In genomic region chrX:23373129-23373804, GRCh38 we compare ENCODE assay signal across 16 cellular contexts. TPM values are rescaled to one million over a fixed set of nuclear protein-coding genes. Genes with fewer than 3 reads are reported as not detected.
DNase-seq lines count a peak whose midpoint lies in the region; ATAC-seq, FAIRE-seq and TF ChIP-seq lines count a peak whose summit lies in the region.
"Had no signal": no experiment of that assay in that cellular context is flagged by ENCODE, and none has a peak within 500 bp of the region (broad histone marks: within the 10 kb centered on the region; RNA-seq: fewer than 3 reads in every experiment).

No MANE protein-coding gene starts in this region.

- no TSS peak for BruUV-seq in MCF 10A (replicated peaks; lab: Mats Ljungman, UMichigan)

- peaks cover 0 to 24% of the 10 kb centered on the region in 2 donors for H3K27me3 ChIP-seq in breast epithelium
- H3K27me3 ChIP-seq: SJSA1 had no signal

- DNase-seq in MCF 10A (ENCODE audit: unreplicated experiment) (peak; percentile 83), breast epithelium (ENCODE audit: low spot score in 2 of 2) (no peak), choroid plexus epithelial cell (ENCODE audit: low read depth) (peak; percentile 81), kidney tubule cell (ENCODE audit: low spot score) (peak; percentile 91), urothelium cell line (ENCODE audit: low spot score) (peak; percentile 19), NCI-H524 (lab: John Stamatoyannopoulos, UW) (no peak)
- DNase-seq in effector CD8-positive, alpha-beta T cell (lab: John Stamatoyannopoulos, UW): no peak
- DNase-seq: 8988T; activated CD4-positive, alpha-beta T cell treated with anti-CD3 and anti-CD28 coated beads, Interleukin-2, amount 50 U/mL, for 4 hours; activated naive CD8-positive, alpha-beta T cell treated with anti-CD3 and anti-CD28 coated beads, Interleukin-2, amount 10 ng/mL, durations not matched to agents 7 days and 5 days; glutamatergic neuron; naive B cell; NCI-H187; stimulated activated CD4-positive, alpha-beta T cell treated with anti-CD3 and anti-CD28 coated beads, Interleukin-4, amount 100 ng/mL, for 4 hours had no signal

- peaks cover 97% of the 10 kb centered on the region for H3K27me3 Mint-ChIP-seq in MCF 10A (ENCODE audit: insufficient read depth, unreplicated experiment)
- no peaks in the 10 kb centered on the region for H3K27me3 Mint-ChIP-seq in stimulated activated memory B cell treated with anti-CD40 and anti-IgM and Interleukin-4, amounts not matched to agents 10 μg/mL and 1 μg/mL and 100 μg/mL, for 72 hours

- TF ChIP-seq CTCF in MCF 10A (IDR thresholded peaks at IDR 0.05; ENCODE audit: unreplicated experiment) (no peak), breast epithelium (IDR thresholded peaks at IDR 0.05) (no peak), choroid plexus epithelial cell (conservative IDR thresholded peaks at IDR 0.05; ENCODE audit: low read depth, low read length) (no peak)

- no peak for TF ChIP-seq POLR2A in breast epithelium (IDR thresholded peaks at IDR 0.05)

- CTCF ChIA-PET in MCF 10A (lab: Yijun Ruan, JAX): interaction anchor here (0.6 to 0.7 kb wide), 2 partner anchors 25 to 49 kb away, joined by 3 read pairs; no protein-coding TSS in a partner anchor

- POLR2A ChIA-PET in MCF 10A (lab: Yijun Ruan, JAX): interaction anchor here (0.5 to 1.8 kb wide), 7 partner anchors 9 to 1197 kb away, joined by 3 to 5 read pairs (median 3); no protein-coding TSS in a partner anchor

- no peaks in the 10 kb centered on the region for H3K36me3 Mint-ChIP-seq in MCF 10A (ENCODE audit: insufficient read depth, unreplicated experiment)
- no peaks in the 10 kb centered on the region for H3K36me3 Mint-ChIP-seq in stimulated activated memory B cell treated with anti-CD40 and anti-IgM and Interleukin-4, amounts not matched to agents 10 μg/mL and 1 μg/mL and 100 μg/mL, for 72 hours
- H3K36me3 Mint-ChIP-seq: activated naive CD8-positive, alpha-beta T cell treated with anti-CD3 and anti-CD28 coated beads, Interleukin-2, amount 10 ng/mL, durations not matched to agents 7 days and 5 days; naive B cell had no signal

- no peak overlapping the region for H3K4me3 Mint-ChIP-seq in MCF 10A (ENCODE audit: unreplicated experiment)
- no peak overlapping the region for H3K4me3 Mint-ChIP-seq in stimulated activated memory B cell treated with anti-CD40 and anti-IgM and Interleukin-4, amounts not matched to agents 10 μg/mL and 1 μg/mL and 100 μg/mL, for 72 hours
- H3K4me3 Mint-ChIP-seq: activated naive CD8-positive, alpha-beta T cell treated with anti-CD3 and anti-CD28 coated beads, Interleukin-2, amount 10 ng/mL, durations not matched to agents 7 days and 5 days; naive B cell had no signal

- no peaks in the 10 kb centered on the region for H3K9me3 Mint-ChIP-seq in MCF 10A (ENCODE audit: unreplicated experiment)
- H3K9me3 Mint-ChIP-seq in stimulated activated memory B cell treated with anti-CD40 and anti-IgM and Interleukin-4, amounts not matched to agents 10 μg/mL and 1 μg/mL and 100 μg/mL, for 72 hours: no peaks in the 10 kb centered on the region
- H3K9me3 Mint-ChIP-seq: activated naive CD8-positive, alpha-beta T cell treated with anti-CD3 and anti-CD28 coated beads, Interleukin-2, amount 10 ng/mL, durations not matched to agents 7 days and 5 days had no signal

- no peaks in the 10 kb centered on the region for H3K36me3 ChIP-seq in breast epithelium
- H3K36me3 ChIP-seq: SJSA1 had no signal

- intact Hi-C loops in MCF 10A (cut with micrococcal nuclease): no loop called here
- intact Hi-C loops in breast epithelium (cut with DNase I; ENCODE audit: low total_unique reads): no loop called here

- no peak for FAIRE-seq in urothelium cell line (lab: Jason Lieb, UNC)

- ATAC-seq in stimulated activated memory B cell treated with anti-CD40 and anti-IgM and Interleukin-4, amounts not matched to agents 10 μg/mL and 1 μg/mL and 100 μg/mL, for 72 hours: no peak

- peaks cover 9% of the 10 kb centered on the region for H3K4me1 Mint-ChIP-seq in MCF 10A (ENCODE audit: insufficient read depth, unreplicated experiment)
- no peaks in the 10 kb centered on the region for H3K4me1 Mint-ChIP-seq in stimulated activated memory B cell treated with anti-CD40 and anti-IgM and Interleukin-4, amounts not matched to agents 10 μg/mL and 1 μg/mL and 100 μg/mL, for 72 hours
- H3K4me1 Mint-ChIP-seq: activated naive CD8-positive, alpha-beta T cell treated with anti-CD3 and anti-CD28 coated beads, Interleukin-2, amount 10 ng/mL, durations not matched to agents 7 days and 5 days; naive B cell had no signal

- H3K4me3 ChIP-seq in breast epithelium (no peak overlapping the region), choroid plexus epithelial cell (ENCODE audit: low read depth, low read length) (no peak overlapping the region)
- H3K4me3 ChIP-seq: SJSA1 had no signal

- H3K27ac Mint-ChIP-seq in MCF 10A (ENCODE audit: low read depth, unreplicated experiment): peak overlapping the region; percentile 6
- no peak overlapping the region for H3K27ac Mint-ChIP-seq in stimulated activated memory B cell treated with anti-CD40 and anti-IgM and Interleukin-4, amounts not matched to agents 10 μg/mL and 1 μg/mL and 100 μg/mL, for 72 hours
- H3K27ac Mint-ChIP-seq: activated naive CD8-positive, alpha-beta T cell treated with anti-CD3 and anti-CD28 coated beads, Interleukin-2, amount 10 ng/mL, durations not matched to agents 7 days and 5 days; naive B cell had no signal

- no peaks in the 10 kb centered on the region for H3K4me1 ChIP-seq in breast epithelium
- H3K4me1 ChIP-seq: SJSA1 had no signal

- H3K27ac ChIP-seq in breast epithelium: no peak overlapping the region
- H3K27ac ChIP-seq: SJSA1 had no signal

- no peaks in the 10 kb centered on the region for H3K9me3 ChIP-seq in breast epithelium
- H3K9me3 ChIP-seq: SJSA1 had no signal

RNA-seq across cellular contexts. Expression of gene PTCHD1, which starts 38.6 kb away (rescaled TPM):
- total RNA-seq in MCF 10A (2022) (not detected in 2 replicates), breast epithelium (1 to 10 TPM in 2 of 3 donors, under 1 TPM in 1; under 0.01 to 5.7 (median 1.3) TPM)
- total RNA-seq: activated naive CD8-positive, alpha-beta T cell treated with anti-CD3 and anti-CD28 coated beads, Interleukin-2, amount 10 ng/mL, durations not matched to agents 7 days and 5 days; SJSA1 had no signal

Comparison
In these comparisons a context has a peak if more than half of its experiments do, and no peak if none do; other contexts are left out.
1. DNase-seq: peak in MCF 10A (single experiment), choroid plexus epithelial cell (single experiment), kidney tubule cell (single experiment) and urothelium cell line (single experiment); none in breast epithelium (0 of 2), effector CD8-positive, alpha-beta T cell (single experiment) and NCI-H524 (0 of 2).